Comparison of ENCODE assay signal across 1 cellular context in genomic region chr2:54969940-54970338, GRCh38.
TF ChIP-seq lines count a peak whose summit lies in the region.

No MANE protein-coding gene starts in this region.

TF ChIP-seq in WTC11, 78 proteins besides CTCF, POLR2A, EP300 and RAD21 (continued from another document):
- TF ChIP-seq ATF6 (CRISPR knock-in tag; IDR thresholded peaks at IDR 0.05) (no peak), GTF2I (CRISPR knock-in tag; conservative IDR thresholded peaks at IDR 0.05) (no peak), ZMAT4 (CRISPR knock-in tag; IDR thresholded peaks at IDR 0.05) (no peak), ZNF416 (CRISPR knock-in tag; IDR thresholded peaks at IDR 0.05) (no peak), ZNF512 (CRISPR knock-in tag; IDR thresholded peaks at IDR 0.05; ENCODE audit: borderline replicate concordance) (no peak), FOXK1 (CRISPR knock-in tag; IDR thresholded peaks at IDR 0.05) (no peak), ZNF138 (CRISPR knock-in tag; conservative IDR thresholded peaks at IDR 0.05) (no peak), ZBTB43 (CRISPR knock-in tag; IDR thresholded peaks at IDR 0.05) (no peak), ERG (CRISPR knock-in tag; IDR thresholded peaks at IDR 0.05) (no peak)
